Comparison of ENCODE assay signal across 10 cellular contexts in genomic region chr17:76078370-76078769, GRCh38. TPM values are rescaled to one million over a fixed set of nuclear protein-coding genes. Genes with fewer than 3 reads are reported as not detected.
DNase-seq lines count a peak whose midpoint lies in the region; ATAC-seq, FAIRE-seq and TF ChIP-seq lines count a peak whose summit lies in the region.
"Not testable (repeated sequence)": the region's sequence is repeated elsewhere in the genome, so short reads cannot be mapped to it uniquely, and the experiment has no call there.
"Had no signal": no experiment of that assay in that cellular context is flagged by ENCODE, and none has a peak within 500 bp of the region (broad histone marks: within the 10 kb centered on the region; RNA-seq: fewer than 3 reads in every experiment).

No MANE protein-coding gene starts in this region.

- TSS peak; percentile 5 for BruUV-seq in PC-9 (replicated peaks; lab: Mats Ljungman, UMichigan)
- not testable (repeated sequence) for BruUV-seq in K562 (replicated peaks; lab: Mats Ljungman, UMichigan)

- H3K36me3 Mint-ChIP-seq in memory B cell; neural crest cell (ENCODE audit: low read depth): not testable (repeated sequence)

- not testable (repeated sequence) for H3K4me1 ChIP-seq in PC-9 (replicated peaks; ENCODE audit: insufficient read depth)
- H3K4me1 ChIP-seq in K562 (replicated peaks in 1 of 2; ENCODE audit: control insufficient read depth in 2 of 2, insufficient read depth in 2 of 2, low read length in 2 of 2) = peaks cover 0 to 62% of the 10 kb centered on the region in 2 experiments; a peak in 2 of 5 replicates

- TF ChIP-seq CTCF in PC-9 (conservative IDR thresholded peaks at IDR 0.05); K562 (IDR thresholded peaks at IDR 0.05 in 2 of 3, conservative IDR thresholded peaks at IDR 0.05 in 1 of 3; ENCODE audit: insufficient read depth in 2 of 3, low read depth in 1 of 3, low read length in 3 of 3); neural crest cell (conservative IDR thresholded peaks at IDR 0.05): not testable (repeated sequence)

- H3K4me1 Mint-ChIP-seq in memory B cell (peaks cover 15% of the 10 kb centered on the region), neural crest cell (peaks cover 22% of the 10 kb centered on the region)

- peak; percentile 11 for FAIRE-seq in K562 (lab: Jason Lieb, UNC)

- not testable (repeated sequence) for H3K4me2 ChIP-seq in PC-9; K562 (ENCODE audit: insufficient read depth, low read length)

- H3K4me3 Mint-ChIP-seq in memory B cell = not testable (repeated sequence)
- peak overlapping the region; percentile 66 for H3K4me3 Mint-ChIP-seq in neural crest cell

- H3K27me3 Mint-ChIP-seq in memory B cell (peaks cover 21% of the 10 kb centered on the region), neural crest cell (ENCODE audit: low read depth) (peaks cover 88% of the 10 kb centered on the region)

- not testable (repeated sequence) for H3K9ac ChIP-seq in K562 (ENCODE audit: insufficient read depth in 1 of 2, low read depth in 2 of 2, low read length in 2 of 2)

- not testable (repeated sequence) for H3K9me3 ChIP-seq in PC-9 (ENCODE audit: insufficient read depth, low read depth); K562 (replicated peaks; ENCODE audit: control insufficient read depth, insufficient read depth, low read depth, low read length)

- POLR2A ChIA-PET in PC-9 (lab: Charles Lee; ENCODE audit: unreplicated experiment) = not testable (repeated sequence)
- POLR2A ChIA-PET in K562 (lab: Yijun Ruan, JAX) = interaction anchor here (0.8 to 1.5 kb wide), 3 partner anchors 8 to 22 kb away, joined by 3 to 4 read pairs (median 4); no protein-coding TSS in a partner anchor

- H3K27ac ChIP-seq in PC-9; K562 (ENCODE audit: extremely low read depth, low read depth, low read length): not testable (repeated sequence)

- DNase-seq in DMS53 (lab: John Stamatoyannopoulos, UW) (peak; percentile 64), MV-4-11 (lab: John Stamatoyannopoulos, UW) (peak; percentile 39)
- DNase-seq in PC-9; K562 (ENCODE audit: extremely low read depth in 1 of 4, low spot score in 3 of 4); memory B cell (ENCODE audit: low spot score in 2 of 2); neural crest cell (ENCODE audit: low read depth, low spot score): not testable (repeated sequence)
- DNase-seq in activated T-cell treated with anti-CD3 and anti-CD28 coated beads, Interleukin-2, amount 50 U/mL, for 1 hour = peak; percentile 12

- not testable (repeated sequence) for H3K4me3 ChIP-seq in PC-9, K562

- intact Hi-C loops in PC-9 (cut with micrococcal nuclease; ENCODE audit: unreplicated experiment); K562 (cut with micrococcal nuclease): not testable (repeated sequence)

- not testable (repeated sequence) for ATAC-seq in K562; memory B cell (ENCODE audit: low read depth)

- not testable (repeated sequence) for H3F3A ChIP-seq in PC-9 (ENCODE audit: insufficient read depth, low read depth)

- not testable (repeated sequence) for TF ChIP-seq RAD21 in K562 (CRISPR knock-in tag; conservative IDR thresholded peaks at IDR 0.05 in 1 of 2, IDR thresholded peaks at IDR 0.05 in 1 of 2)

- in situ Hi-C loops in K562 (cut with MboI) = not testable (repeated sequence)

- H3K9me3 Mint-ChIP-seq in memory B cell, neural crest cell: not testable (repeated sequence)

- WGBS in K562 (ENCODE audit: insufficient coverage, low coverage, missing lambda C conversion rate) = 12% methylated on average over 5 of the region's 5 CpGs

- TF ChIP-seq POLR2A in K562 (conservative IDR thresholded peaks at IDR 0.05) = not testable (repeated sequence)

- not testable (repeated sequence) for H3K9me2 ChIP-seq in PC-9 (ENCODE audit: insufficient read depth)

- CTCF ChIA-PET in PC-9 (lab: Charles Lee) = interaction anchor here (0.6 kb wide), 1 partner anchor 48 kb away, joined by 4 read pairs; no protein-coding TSS in a partner anchor
- CTCF ChIA-PET in K562 (lab: Yijun Ruan, JAX; ENCODE audit: low intra/inter-chr PET ratio) = not testable (repeated sequence)

- TF ChIP-seq EP300 in K562 (IDR thresholded peaks at IDR 0.05; ENCODE audit: low read length) = not testable (repeated sequence)

- H3K79me2 ChIP-seq in PC-9 (ENCODE audit: low read depth); K562 (ENCODE audit: control insufficient read depth, insufficient read depth, low read length): not testable (repeated sequence)

- H3K27me3 ChIP-seq in PC-9 (ENCODE audit: insufficient read depth, low read depth) = not testable (repeated sequence)
- H3K27me3 ChIP-seq in K562 (ENCODE audit: control insufficient read depth in 2 of 2, insufficient read depth in 2 of 2, low read length in 2 of 2) = peaks cover 18 to 44% of the 10 kb centered on the region in 2 experiments; a peak in 4 of 5 replicates

- H3K27ac Mint-ChIP-seq in memory B cell (peak overlapping the region; percentile 93), neural crest cell (ENCODE audit: unreplicated experiment) (peak overlapping the region; percentile 27)

- H4K20me1 ChIP-seq in PC-9 (ENCODE audit: insufficient read depth); K562 (replicated peaks; ENCODE audit: control insufficient read depth, insufficient read depth, low read length): not testable (repeated sequence)

- not testable (repeated sequence) for H3K9me1 ChIP-seq in K562 (ENCODE audit: control insufficient read depth, insufficient read depth, low read length)

- H3K36me3 ChIP-seq in PC-9 (ENCODE audit: low read depth); K562 (ENCODE audit: control insufficient read depth, insufficient read depth, low read length): not testable (repeated sequence)

- not testable (repeated sequence) for H2AFZ ChIP-seq in PC-9; K562 (ENCODE audit: low read depth, low read length)

RNA-seq across cellular contexts. Expression of gene ZACN, which starts 0.6 kb away (rescaled TPM):
- total RNA-seq in PC-9 (2021) (not detected in 2 replicates), K562 (2014; rRNA removed) (not detected in 2 replicates), K562 (2014; rRNA removed; fragmentation: Illumina TruSeq; extraction: Trizol) (not detected in 2 replicates), K562 (2015; rRNA removed; fragmentation: Illumina TruSeq; extraction: Trizol) (not detected in 2 replicates), K562 (2021) (0.07 TPM in 1 of 2 replicates, not detected in the other), neural crest cell (0.19 TPM in 1 of 2 replicates, not detected in the other)
- total RNA-seq in K562 (2011; cell fraction: chromatin; rRNA removed; ENCODE audit: low replicate concordance) = 0.32 TPM in 1 of 2 replicates, not detected in the other
- 0.13 TPM in 1 of 2 replicates, not detected in the other for total RNA-seq in K562 (2011; cell fraction: nucleolus; rRNA removed)
- total RNA-seq in K562 (2011; cell fraction: nucleoplasm; rRNA removed) = not detected in 2 replicates
- polyA plus RNA-seq in K562 (2011; rRNA removed) (not detected in 2 replicates), K562 (2014; fragmentation: Illumina TruSeq; extraction: Trizol) (not detected in 2 replicates), K562 (2014; fragmentation: Nextera tagmentation; extraction: Ambion mirVana) (not detected), K562 (2014; rRNA removed) (not detected in 2 replicates)
- not detected in 2 replicates for polyA plus RNA-seq in K562 (2011; cell fraction: cytosol; rRNA removed)
- 0.07 and 0.20 TPM in 2 replicates for polyA plus RNA-seq in K562 (2011; cell fraction: nucleus; rRNA removed)
- 3.9 and 6.5 TPM in 2 replicates for polyA plus RNA-seq in K562 (2012)
- not detected in 2 replicates for polyA minus RNA-seq in K562 (2011; rRNA and poly(A)+ RNA removed)
- not detected in 2 replicates for polyA minus RNA-seq in K562 (2011; cell fraction: cytosol; rRNA and poly(A)+ RNA removed)
- not detected in 2 replicates for polyA minus RNA-seq in K562 (2011; cell fraction: nucleus; rRNA and poly(A)+ RNA removed)
- total RNA-seq: GM23248 had no signal
- polyA plus RNA-seq: AG04450, CD14-positive monocyte had no signal

RNA-seq across cellular contexts. Expression of gene GALR2, which starts 3.8 kb away (rescaled TPM):
- total RNA-seq in PC-9 (2021) (2.8 and 3.0 TPM in 2 replicates), K562 (2014; rRNA removed) (not detected in 2 replicates), K562 (2014; rRNA removed; fragmentation: Illumina TruSeq; extraction: Trizol) (not detected in 2 replicates), K562 (2015; rRNA removed; fragmentation: Illumina TruSeq; extraction: Trizol) (not detected in 2 replicates), K562 (2021) (not detected in 2 replicates), neural crest cell (not detected in 2 replicates)
- not detected in 2 replicates for total RNA-seq in K562 (2011; cell fraction: chromatin; rRNA removed; ENCODE audit: low replicate concordance)
- 0.17 TPM in 1 of 2 replicates, not detected in the other for total RNA-seq in K562 (2011; cell fraction: nucleolus; rRNA removed)
- not detected in 2 replicates for total RNA-seq in K562 (2011; cell fraction: nucleoplasm; rRNA removed)
- polyA plus RNA-seq in K562 (2011; rRNA removed) (not detected in 2 replicates), K562 (2014; fragmentation: Illumina TruSeq; extraction: Trizol) (not detected in 2 replicates), K562 (2014; fragmentation: Nextera tagmentation; extraction: Ambion mirVana) (not detected), K562 (2014; rRNA removed) (0.34 TPM in 1 of 2 replicates, not detected in the other)
- 0.18 TPM in 1 of 2 replicates, not detected in the other for polyA plus RNA-seq in K562 (2011; cell fraction: cytosol; rRNA removed)
- not detected in 2 replicates for polyA plus RNA-seq in K562 (2011; cell fraction: nucleus; rRNA removed)
- not detected in 2 replicates for polyA plus RNA-seq in K562 (2012)
- not detected in 2 replicates for polyA minus RNA-seq in K562 (2011; rRNA and poly(A)+ RNA removed)
- polyA minus RNA-seq in K562 (2011; cell fraction: cytosol; rRNA and poly(A)+ RNA removed) = not detected in 2 replicates
- polyA minus RNA-seq in K562 (2011; cell fraction: nucleus; rRNA and poly(A)+ RNA removed) = not detected in 2 replicates
- total RNA-seq: GM23248 had no signal
- polyA plus RNA-seq: AG04450 had no signal

RNA-seq across cellular contexts. Expression of gene SRP68, which starts 6.1 kb away (rescaled TPM):
- 69.7 and 91.7 TPM in 2 replicates for total RNA-seq in PC-9 (2021)
- total RNA-seq in K562 (2011; cell fraction: chromatin; rRNA removed; ENCODE audit: low replicate concordance) = 133 and 147 TPM in 2 replicates
- total RNA-seq in K562 (2011; cell fraction: nucleolus; rRNA removed) = 62.8 and 73.2 TPM in 2 replicates
- total RNA-seq in K562 (2011; cell fraction: nucleoplasm; rRNA removed) = 99.2 and 124 TPM in 2 replicates
- 29.8 and 35.3 TPM in 2 replicates for total RNA-seq in K562 (2014; rRNA removed)
- 32.4 and 33.8 TPM in 2 replicates for total RNA-seq in K562 (2014; rRNA removed; fragmentation: Illumina TruSeq; extraction: Trizol)
- total RNA-seq in K562 (2015; rRNA removed; fragmentation: Illumina TruSeq; extraction: Trizol) = 33.6 and 36.2 TPM in 2 replicates
- 73.5 and 77.4 TPM in 2 replicates for total RNA-seq in K562 (2021)
- polyA plus RNA-seq in K562 (2011; rRNA removed) = 79.6 and 93.4 TPM in 2 replicates
- polyA plus RNA-seq in K562 (2011; cell fraction: cytosol; rRNA removed) = 55.4 and 75.0 TPM in 2 replicates
- 49.7 and 56.7 TPM in 2 replicates for polyA plus RNA-seq in K562 (2011; cell fraction: nucleus; rRNA removed)
- 73.7 and 81.8 TPM in 2 replicates for polyA plus RNA-seq in K562 (2012)
- 85.7 and 92.6 TPM in 2 replicates for polyA plus RNA-seq in K562 (2014; fragmentation: Illumina TruSeq; extraction: Trizol)
- polyA plus RNA-seq in K562 (2014; fragmentation: Nextera tagmentation; extraction: Ambion mirVana) = 10 to 100 TPM; 29.4 to 31.4 TPM
- 62.8 and 63.5 TPM in 2 replicates for polyA plus RNA-seq in K562 (2014; rRNA removed)
- polyA minus RNA-seq in K562 (2011; rRNA and poly(A)+ RNA removed) = 82.1 and 85.9 TPM in 2 replicates
- 40.9 and 46.4 TPM in 2 replicates for polyA minus RNA-seq in K562 (2011; cell fraction: cytosol; rRNA and poly(A)+ RNA removed)
- 22.2 and 39.0 TPM in 2 replicates for polyA minus RNA-seq in K562 (2011; cell fraction: nucleus; rRNA and poly(A)+ RNA removed)
- total RNA-seq in neural crest cell = 87.9 and 91.6 TPM in 2 replicates

RNA-seq across cellular contexts. Expression of gene EXOC7, which starts 25.2 kb away (rescaled TPM):
- total RNA-seq in PC-9 (2021) (118 and 131 TPM in 2 replicates), K562 (2014; rRNA removed) (35.0 and 35.5 TPM in 2 replicates), K562 (2014; rRNA removed; fragmentation: Illumina TruSeq; extraction: Trizol) (29.0 and 30.3 TPM in 2 replicates), K562 (2015; rRNA removed; fragmentation: Illumina TruSeq; extraction: Trizol) (36.3 and 42.4 TPM in 2 replicates), K562 (2021) (53.1 and 57.0 TPM in 2 replicates), neural crest cell (195 and 205 TPM in 2 replicates)
- total RNA-seq in K562 (2011; cell fraction: chromatin; rRNA removed; ENCODE audit: low replicate concordance) = 106 and 307 TPM in 2 replicates
- 138 and 157 TPM in 2 replicates for total RNA-seq in K562 (2011; cell fraction: nucleolus; rRNA removed)
- total RNA-seq in K562 (2011; cell fraction: nucleoplasm; rRNA removed) = 108 and 119 TPM in 2 replicates
- polyA plus RNA-seq in K562 (2011; rRNA removed) (36.5 and 37.1 TPM in 2 replicates), K562 (2014; fragmentation: Illumina TruSeq; extraction: Trizol) (27.8 and 31.2 TPM in 2 replicates), K562 (2014; fragmentation: Nextera tagmentation; extraction: Ambion mirVana) (10 to 100 TPM; 18.6 to 20.2 TPM), K562 (2014; rRNA removed) (30.5 and 36.2 TPM in 2 replicates)
- 30.9 and 53.6 TPM in 2 replicates for polyA plus RNA-seq in K562 (2011; cell fraction: cytosol; rRNA removed)
- 85.3 and 123 TPM in 2 replicates for polyA plus RNA-seq in K562 (2011; cell fraction: nucleus; rRNA removed)
- polyA plus RNA-seq in K562 (2012) = 44.4 and 49.7 TPM in 2 replicates
- 31.0 and 40.9 TPM in 2 replicates for polyA minus RNA-seq in K562 (2011; rRNA and poly(A)+ RNA removed)
- 32.9 and 34.2 TPM in 2 replicates for polyA minus RNA-seq in K562 (2011; cell fraction: cytosol; rRNA and poly(A)+ RNA removed)
- 58.6 and 66.9 TPM in 2 replicates for polyA minus RNA-seq in K562 (2011; cell fraction: nucleus; rRNA and poly(A)+ RNA removed)

RNA-seq across cellular contexts. Expression of gene EVPL, which starts 51.3 kb away (rescaled TPM):
- 60.8 and 77.8 TPM in 2 replicates for total RNA-seq in PC-9 (2021)
- 0.07 TPM in 1 of 2 replicates, not detected in the other for total RNA-seq in K562 (2011; cell fraction: chromatin; rRNA removed; ENCODE audit: low replicate concordance)
- total RNA-seq in K562 (2011; cell fraction: nucleolus; rRNA removed) = under 0.01 and 0.13 TPM in 2 replicates
- not detected in 2 replicates for total RNA-seq in K562 (2011; cell fraction: nucleoplasm; rRNA removed)
- 0.04 and 0.18 TPM in 2 replicates for total RNA-seq in K562 (2014; rRNA removed)
- total RNA-seq in K562 (2014; rRNA removed; fragmentation: Illumina TruSeq; extraction: Trizol) = not detected in 2 replicates
- total RNA-seq in K562 (2015; rRNA removed; fragmentation: Illumina TruSeq; extraction: Trizol) = 0.18 TPM in 1 of 2 replicates, not detected in the other
- 0.11 and 0.13 TPM in 2 replicates for total RNA-seq in K562 (2021)
- not detected in 2 replicates for polyA plus RNA-seq in K562 (2011; rRNA removed)
- polyA plus RNA-seq in K562 (2011; cell fraction: cytosol; rRNA removed) = 0.01 TPM in 1 of 2 replicates, not detected in the other
- polyA plus RNA-seq in K562 (2011; cell fraction: nucleus; rRNA removed) = 0.04 and 0.10 TPM in 2 replicates
- 0.03 and 0.10 TPM in 2 replicates for polyA plus RNA-seq in K562 (2012)
- polyA plus RNA-seq in K562 (2014; fragmentation: Illumina TruSeq; extraction: Trizol) = not detected in 2 replicates
- not detected for polyA plus RNA-seq in K562 (2014; fragmentation: Nextera tagmentation; extraction: Ambion mirVana)
- polyA plus RNA-seq in K562 (2014; rRNA removed) = 0.08 TPM in 1 of 2 replicates, not detected in the other
- polyA minus RNA-seq in K562 (2011; rRNA and poly(A)+ RNA removed) = not detected in 2 replicates
- not detected in 2 replicates for polyA minus RNA-seq in K562 (2011; cell fraction: cytosol; rRNA and poly(A)+ RNA removed)
- polyA minus RNA-seq in K562 (2011; cell fraction: nucleus; rRNA and poly(A)+ RNA removed) = not detected in 2 replicates
- total RNA-seq in neural crest cell = not detected in 2 replicates
- total RNA-seq: GM23248 had no signal
- polyA plus RNA-seq: AG04450, CD14-positive monocyte, GM23248 had no signal
